In genomic region chr12:89354630-89354931, GRCh38 we compare ENCODE assay signal across 8 cellular contexts. TPM values are rescaled to one million over a fixed set of nuclear protein-coding genes. Genes with fewer than 3 reads are reported as not detected.
DNase-seq lines count a peak whose midpoint lies in the region; ATAC-seq and TF ChIP-seq lines count a peak whose summit lies in the region.

No MANE protein-coding gene starts in this region.

- H3K36me3 Mint-ChIP-seq in IgD-negative memory B cell (peaks cover 5% of the 10 kb centered on the region), MCF 10A (ENCODE audit: insufficient read depth, unreplicated experiment) (peaks cover 33% of the 10 kb centered on the region), mesothelial cell of epicardium (peaks cover 6% of the 10 kb centered on the region)

- POLR2A ChIA-PET in MCF 10A (lab: Yijun Ruan, JAX) = interaction anchor here (0.7 to 10.0 kb wide), 21 partner anchors 8 to 293 kb away, joined by 3 to 155 read pairs (median 6); no protein-coding TSS in a partner anchor

- DNase-seq in DMS53 treated with DMSO at 0.1 percent for 48 hours (lab: John Stamatoyannopoulos, UW; ENCODE audit: unreplicated experiment) (peak; percentile 56), MCF 10A (ENCODE audit: unreplicated experiment) (no peak), mesothelial cell of epicardium (ENCODE audit: low spot score in 2 of 2, unreplicated experiment in 2 of 2) (no peak), NCI-H446 (lab: John Stamatoyannopoulos, UW) (no peak), head of caudate nucleus (no peak)
- no peak for DNase-seq in activated CD4-positive, alpha-beta T cell treated with anti-CD3 and anti-CD28 coated beads, Interleukin-2, amount 50 U/mL, for 48 hours

- intact Hi-C loops in MCF 10A (cut with micrococcal nuclease) (loop anchor here (1.0 kb wide), 1 partner anchor 192 kb away; no protein-coding TSS in a partner anchor), head of caudate nucleus (cut with DNase I) (loop anchor here (5.0 to 10.0 kb wide), 3 partner anchors 108 to 300 kb away; partner anchors contain the start of gene POC1B)

- peak overlapping the region; percentile 95 to 99 (median 98) for H3K4me3 Mint-ChIP-seq in IgD-negative memory B cell
- peak overlapping the region; percentile 82 for H3K4me3 Mint-ChIP-seq in MCF 10A (ENCODE audit: unreplicated experiment)
- peak overlapping the region; percentile 84 for H3K4me3 Mint-ChIP-seq in mesothelial cell of epicardium

- H3K27me3 Mint-ChIP-seq in IgD-negative memory B cell (peaks cover 2% of the 10 kb centered on the region), MCF 10A (ENCODE audit: insufficient read depth, unreplicated experiment) (no peaks in the 10 kb centered on the region), mesothelial cell of epicardium (ENCODE audit: low read depth) (peaks cover 17% of the 10 kb centered on the region)

- no TSS peak for BruUV-seq in MCF 10A (replicated peaks; lab: Mats Ljungman, UMichigan)

- H3K27ac Mint-ChIP-seq in IgD-negative memory B cell (peak overlapping the region; percentile 89 to 98 (median 95)), MCF 10A (ENCODE audit: low read depth, unreplicated experiment) (peak overlapping the region; percentile 96), mesothelial cell of epicardium (peak overlapping the region; percentile 91)

- peaks cover 22 to 40% (median 33%) of the 10 kb centered on the region in 3 donors for H3K4me1 Mint-ChIP-seq in IgD-negative memory B cell
- H3K4me1 Mint-ChIP-seq in MCF 10A (ENCODE audit: insufficient read depth, unreplicated experiment) = peaks cover 23% of the 10 kb centered on the region
- peaks cover 56% of the 10 kb centered on the region for H3K4me1 Mint-ChIP-seq in mesothelial cell of epicardium

- H3K9me3 Mint-ChIP-seq in IgD-negative memory B cell = no peaks in the 10 kb centered on the region
- H3K9me3 Mint-ChIP-seq in MCF 10A (ENCODE audit: unreplicated experiment) = no peaks in the 10 kb centered on the region
- H3K9me3 Mint-ChIP-seq in mesothelial cell of epicardium = no peaks in the 10 kb centered on the region

- CTCF ChIA-PET in MCF 10A (lab: Yijun Ruan, JAX) = interaction anchor here (0.7 to 1.5 kb wide), 3 partner anchors 20 to 599 kb away, joined by 3 to 7 read pairs (median 3); no protein-coding TSS in a partner anchor

- TF ChIP-seq CTCF in MCF 10A (IDR thresholded peaks at IDR 0.05; ENCODE audit: unreplicated experiment) = no peak
- TF ChIP-seq CTCF in mesothelial cell of epicardium (IDR thresholded peaks at IDR 0.05; ENCODE audit: unreplicated experiment) = no peak

- no peak for ATAC-seq in GM21619 (IDR thresholded peaks at IDR 0.05; ENCODE audit: unreplicated experiment)

RNA-seq across cellular contexts. Expression of gene DUSP6, which starts 2.3 kb away (rescaled TPM):
- 7.7 TPM for polyA plus RNA-seq in IgD-negative memory B cell
- total RNA-seq in MCF 10A (2022) (99.9 and 149 TPM in 2 replicates), mesothelial cell of epicardium (22.2 to 24.8 TPM (median 22.9 TPM) in 3 replicates)
